In genomic region chr19:49642488-49643035, GRCh38 we compare ENCODE assay signal across 8 cellular contexts. TPM values are rescaled to one million over a fixed set of nuclear protein-coding genes. Genes with fewer than 3 reads are reported as not detected.
DNase-seq lines count a peak whose midpoint lies in the region; ATAC-seq and FAIRE-seq lines count a peak whose summit lies in the region.

No MANE protein-coding gene starts in this region.

- FAIRE-seq in frontal cortex (lab: Jason Lieb, UNC): no peak

- H3K27me3 Mint-ChIP-seq in T-helper 1 cell treated with Interleukin-12 subunit alpha and Interleukin-12 subunit beta and Interleukin-4 antibody, amounts not matched to agents 30 μg/mL and 1 μg/mL, for 36 hours (ENCODE audit: low read depth): no peaks in the 10 kb centered on the region
- no peaks in the 10 kb centered on the region for H3K27me3 Mint-ChIP-seq in activated T-helper 17 cell treated with anti-CD3 and anti-CD28 coated beads, Interleukin-2, amount 50 U/mL, for 72 hours
- peaks cover 5 to 9% (median 8%) of the 10 kb centered on the region in 3 donors for H3K27me3 Mint-ChIP-seq in immature natural killer cell (ENCODE audit: low read depth in 3 of 3)

- peaks cover 44% of the 10 kb centered on the region for H3K4me1 Mint-ChIP-seq in T-helper 1 cell treated with Interleukin-12 subunit alpha and Interleukin-12 subunit beta and Interleukin-4 antibody, amounts not matched to agents 30 μg/mL and 1 μg/mL, for 36 hours (ENCODE audit: low read depth)
- H3K4me1 Mint-ChIP-seq in activated T-helper 17 cell treated with anti-CD3 and anti-CD28 coated beads, Interleukin-2, amount 50 U/mL, for 72 hours: peaks cover 39% of the 10 kb centered on the region
- peaks cover 56 to 69% of the 10 kb centered on the region in 2 donors for H3K4me1 Mint-ChIP-seq in immature natural killer cell

- H3K9me3 Mint-ChIP-seq in T-helper 1 cell treated with Interleukin-12 subunit alpha and Interleukin-12 subunit beta and Interleukin-4 antibody, amounts not matched to agents 30 μg/mL and 1 μg/mL, for 36 hours: no peaks in the 10 kb centered on the region
- no peaks in the 10 kb centered on the region for H3K9me3 Mint-ChIP-seq in activated T-helper 17 cell treated with anti-CD3 and anti-CD28 coated beads, Interleukin-2, amount 50 U/mL, for 72 hours
- H3K9me3 Mint-ChIP-seq in immature natural killer cell: no peaks in the 10 kb centered on the region

- H3K36me3 Mint-ChIP-seq in T-helper 1 cell treated with Interleukin-12 subunit alpha and Interleukin-12 subunit beta and Interleukin-4 antibody, amounts not matched to agents 30 μg/mL and 1 μg/mL, for 36 hours (ENCODE audit: low read depth): peaks cover 15% of the 10 kb centered on the region
- H3K36me3 Mint-ChIP-seq in activated T-helper 17 cell treated with anti-CD3 and anti-CD28 coated beads, Interleukin-2, amount 50 U/mL, for 72 hours (ENCODE audit: low read depth): peaks cover 52% of the 10 kb centered on the region
- H3K36me3 Mint-ChIP-seq in immature natural killer cell: no peaks in the 10 kb centered on the region

- H3K4me3 Mint-ChIP-seq in T-helper 1 cell treated with Interleukin-12 subunit alpha and Interleukin-12 subunit beta and Interleukin-4 antibody, amounts not matched to agents 30 μg/mL and 1 μg/mL, for 36 hours: peak overlapping the region; percentile 98
- H3K4me3 Mint-ChIP-seq in activated T-helper 17 cell treated with anti-CD3 and anti-CD28 coated beads, Interleukin-2, amount 50 U/mL, for 72 hours: peak overlapping the region; percentile 99
- H3K4me3 Mint-ChIP-seq in immature natural killer cell: peak overlapping the region; percentile 92 to 97 (median 95)

- no peak for DNase-seq in T-helper 1 cell
- DNase-seq in immature natural killer cell: no peak
- DNase-seq in stimulated activated CD4-positive, alpha-beta T cell treated with anti-CD3 and anti-CD28 coated beads, Interleukin-1b, Interleukin-23, amount 100 ng/mL, for 48 hours: no peak
- no peak for DNase-seq in NCI-H526 treated with DMSO at 0.1 percent for 48 hours (lab: John Stamatoyannopoulos, UW)
- DNase-seq in frontal cortex (ENCODE audit: low spot score in 2 of 2): no peak

- H3K27ac ChIP-seq in temporal lobe (ENCODE audit: low read depth, low read length): peak overlapping the region; percentile 52

- H3K27ac Mint-ChIP-seq in T-helper 1 cell treated with Interleukin-12 subunit alpha and Interleukin-12 subunit beta and Interleukin-4 antibody, amounts not matched to agents 30 μg/mL and 1 μg/mL, for 36 hours: peak overlapping the region; percentile 75
- peak overlapping the region; percentile 98 for H3K27ac Mint-ChIP-seq in activated T-helper 17 cell treated with anti-CD3 and anti-CD28 coated beads, Interleukin-2, amount 50 U/mL, for 72 hours
- H3K27ac Mint-ChIP-seq in immature natural killer cell: peak overlapping the region; percentile 93 to 99 (median 96)

- no peak for ATAC-seq in activated T-helper 17 cell treated with anti-CD3 and anti-CD28 coated beads, Interleukin-2, amount 50 U/mL, for 72 hours (replicated peaks)

RNA-seq across cellular contexts. Expression of gene SCAF1, which starts 0.6 kb away (rescaled TPM):
- total RNA-seq in activated T-helper 17 cell treated with anti-CD3 and anti-CD28 coated beads, Interleukin-2, amount 50 U/mL, for 72 hours: 10 to 100 TPM; 53.8 to 60.5 TPM
- 1 to 10 TPM in 1 of 3 donors, under 1 TPM in 1, not detected in 1; 0.87 to 2.6 TPM for polyA plus RNA-seq in immature natural killer cell
- total RNA-seq in temporal lobe (17.0 TPM), frontal cortex (9.4 TPM)

RNA-seq across cellular contexts. Expression of gene RRAS, which starts 2.6 kb away (rescaled TPM):
- 10 to 100 TPM in 1 of 2 donors, 1 to 10 TPM in 1; 7.6 to 14.3 TPM for total RNA-seq in activated T-helper 17 cell treated with anti-CD3 and anti-CD28 coated beads, Interleukin-2, amount 50 U/mL, for 72 hours
- 10 to 100 TPM in 2 of 3 donors, 1 to 10 TPM in 1; 9.0 to 17.3 (median 13.5) TPM for polyA plus RNA-seq in immature natural killer cell
- total RNA-seq in temporal lobe (0.98 TPM), frontal cortex (0.82 TPM)

RNA-seq across cellular contexts. Expression of gene IRF3, which starts 23.1 kb away (rescaled TPM):
- total RNA-seq in activated T-helper 17 cell treated with anti-CD3 and anti-CD28 coated beads, Interleukin-2, amount 50 U/mL, for 72 hours: 100 to 1,000 TPM; 150 to 218 TPM
- polyA plus RNA-seq in immature natural killer cell: 10 to 100 TPM; 63.8 to 82.0 (median 78.9) TPM
- total RNA-seq in temporal lobe: 13.8 TPM
- total RNA-seq in frontal cortex: 10.2 TPM

RNA-seq across cellular contexts. Expression of gene BCL2L12, which starts 23.2 kb away (rescaled TPM):
- total RNA-seq in activated T-helper 17 cell treated with anti-CD3 and anti-CD28 coated beads, Interleukin-2, amount 50 U/mL, for 72 hours: 10 to 100 TPM; 61.1 to 80.5 TPM
- 10 to 100 TPM; 12.0 to 21.1 (median 20.4) TPM for polyA plus RNA-seq in immature natural killer cell
- total RNA-seq in temporal lobe (0.25 TPM), frontal cortex (1.2 TPM)

RNA-seq across cellular contexts. Expression of gene PRMT1, which starts 34.5 kb away (rescaled TPM):
- total RNA-seq in activated T-helper 17 cell treated with anti-CD3 and anti-CD28 coated beads, Interleukin-2, amount 50 U/mL, for 72 hours: 100 to 1,000 TPM; 183 to 345 TPM
- 100 to 1,000 TPM; 125 to 204 (median 188) TPM for polyA plus RNA-seq in immature natural killer cell
- total RNA-seq in temporal lobe (160 TPM), frontal cortex (248 TPM)

Comparison
In these comparisons a context has a peak if more than half of its experiments do, and no peak if none do; other contexts are left out.
1. RNA of gene IRF3, which starts 23.1 kb away (total RNA-seq): 150 to 218 TPM in activated T-helper 17 cell treated with anti-CD3 and anti-CD28 coated beads, Interleukin-2, amount 50 U/mL, for 72 hours; 13.8 TPM in temporal lobe (single experiment) and 10.2 TPM in frontal cortex (single experiment); every median in the first group is over 10 times any median in the second.
2. Peak in every context shown above with its lines, with median percentiles within 50 percentile points of each other: H3K27ac Mint-ChIP-seq and H3K4me3 Mint-ChIP-seq.